In the genomic region with DNA sequence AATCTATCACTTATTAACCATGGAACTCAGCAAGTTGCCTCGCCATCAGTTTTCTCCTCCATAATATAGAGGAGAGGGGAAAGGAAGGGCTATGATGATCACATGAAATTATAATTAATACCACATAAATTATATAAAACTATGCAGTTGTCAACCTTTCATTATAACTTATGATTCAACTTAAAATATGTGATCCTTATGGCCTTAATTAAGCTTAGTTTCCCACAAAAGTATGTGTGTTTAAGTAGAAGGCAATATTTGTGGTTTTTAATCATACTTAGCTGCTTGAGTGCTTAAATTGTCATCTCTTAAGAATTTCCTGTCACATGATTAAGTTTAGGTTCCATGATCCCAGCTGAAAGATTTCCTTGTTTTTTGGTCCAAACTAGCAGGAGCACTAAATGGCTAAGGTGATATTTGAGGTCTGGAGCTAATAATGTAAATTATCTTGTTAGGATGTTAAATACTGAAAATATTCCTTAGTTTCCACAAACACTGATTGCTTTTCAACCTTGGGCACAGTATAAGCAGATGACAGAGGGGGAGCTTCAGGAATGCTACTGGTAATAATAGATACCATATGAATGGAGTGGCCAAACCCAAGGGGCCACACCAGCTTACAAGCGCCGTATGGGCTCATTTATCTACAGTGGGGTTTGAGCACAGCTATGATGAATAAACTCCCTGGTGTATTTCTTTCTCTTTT, we compare ENCODE assay signal across 10 cellular contexts. TPM values are rescaled to one million over a fixed set of nuclear protein-coding genes. Genes with fewer than 3 reads are reported as not detected.
A peak's percentile ranks its signal among the peaks of the same experiment; 100 is the strongest.
DNase-seq lines count a peak whose midpoint lies in the region; ATAC-seq and TF ChIP-seq lines count a peak whose summit lies in the region.
"Had no signal": no experiment of that assay in that cellular context is flagged by ENCODE, and none has a peak within 500 bp of the region (broad histone marks: within the 10 kb centered on the region; RNA-seq: fewer than 3 reads in every experiment).

No MANE protein-coding gene starts in this region.

- H3K36me3 ChIP-seq in Loucy (ENCODE audit: insufficient read depth, low read length), result peaks cover 28% of the 10 kb centered on the region

- 0 out of 2 replicates have a peak, but pooled peaks cover 6% of the 10 kb centered on the region for H3F3A ChIP-seq in Loucy (ENCODE audit: low read depth)

- H3K9me3 ChIP-seq in Loucy (ENCODE audit: insufficient read depth, low read depth, low read length), result no peaks in the 10 kb centered on the region

- no peaks in the 10 kb centered on the region for H4K20me1 ChIP-seq in Loucy (ENCODE audit: insufficient read depth, low read length, poor library complexity, severe bottlenecking)

- no peak for TF ChIP-seq CTCF in AG10803 (conservative IDR thresholded peaks at IDR 0.05; ENCODE audit: low read length)
- TF ChIP-seq CTCF in Loucy (conservative IDR thresholded peaks at IDR 0.05; ENCODE audit: low read length), result no peak

- peak overlapping the region; percentile 15 for H3K4me2 ChIP-seq in Loucy (ENCODE audit: low read depth, low read length, poor library complexity, severe bottlenecking)

- no peak for ATAC-seq in natural killer cell treated with Interleukin-12 subunit alpha and Interleukin-12 subunit beta and Interleukin-15 and Interleukin-18, amount 100 ng/mL, for 72 hours
- ATAC-seq in GM18907 (IDR thresholded peaks at IDR 0.05; ENCODE audit: unreplicated experiment), result no peak

- peaks cover 22 to 39% of the 10 kb centered on the region in 2 donors for H3K4me1 Mint-ChIP-seq in natural killer cell treated with Interleukin-12 subunit alpha and Interleukin-12 subunit beta and Interleukin-15 and Interleukin-18, amount 100 ng/mL, for 72 hours (ENCODE audit: low read depth in 2 of 2)

- no peaks in the 10 kb centered on the region for H3K9me2 ChIP-seq in Loucy (replicated peaks; ENCODE audit: low read depth, low read length)

- no peak overlapping the region for H3K9ac ChIP-seq in Loucy (ENCODE audit: low read depth, low read length, poor library complexity, severe bottlenecking)

- intact Hi-C loops in posterior vena cava (cut with DNase I), result no loop called here

- DNase-seq in AG10803 (ENCODE audit: low read depth) (peak; percentile 97), dedifferentiated amniotic fluid mesenchymal stem cell (ENCODE audit: extremely low spot score) (peak; percentile 86), SHP77 treated with DMSO at 0.1 percent for 48 hours (lab: John Stamatoyannopoulos, UW) (no peak), posterior vena cava (ENCODE audit: low spot score) (no peak)
- no peak for DNase-seq in natural killer cell treated with Interleukin-12 subunit alpha and Interleukin-12 subunit beta and Interleukin-15 and Interleukin-18, amount 100 ng/mL, for 72 hours (ENCODE audit: low spot score)
- no peak for DNase-seq in activated CD8-positive, alpha-beta memory T cell treated with anti-CD3 and anti-CD28 coated beads for 24 hours
- DNase-seq: H7, T-helper 1 cell had no signal

- no peak overlapping the region for H3K4me3 Mint-ChIP-seq in natural killer cell treated with Interleukin-12 subunit alpha and Interleukin-12 subunit beta and Interleukin-15 and Interleukin-18, amount 100 ng/mL, for 72 hours

- H2AFZ ChIP-seq in Loucy (ENCODE audit: low read length), result no peak overlapping the region

- H3K9me3 Mint-ChIP-seq in natural killer cell treated with Interleukin-12 subunit alpha and Interleukin-12 subunit beta and Interleukin-15 and Interleukin-18, amount 100 ng/mL, for 72 hours, result no peaks in the 10 kb centered on the region

- peaks cover 57% of the 10 kb centered on the region for H3K4me1 ChIP-seq in Loucy (ENCODE audit: insufficient read depth, low read length, poor library complexity, severe bottlenecking)

- peaks cover 12% of the 10 kb centered on the region for H3K36me3 Mint-ChIP-seq in natural killer cell treated with Interleukin-12 subunit alpha and Interleukin-12 subunit beta and Interleukin-15 and Interleukin-18, amount 100 ng/mL, for 72 hours

- H3K79me2 ChIP-seq in Loucy (ENCODE audit: insufficient read depth, low read length), result no peaks in the 10 kb centered on the region

- no peak overlapping the region for H3K4me3 ChIP-seq in AG10803 (ENCODE audit: low read length)
- no peak overlapping the region for H3K4me3 ChIP-seq in Loucy (ENCODE audit: low read length, poor library complexity, severe bottlenecking)

- H3K27me3 ChIP-seq in Loucy (ENCODE audit: insufficient read depth, low read length, poor library complexity, severe bottlenecking), result no peaks in the 10 kb centered on the region

- peak overlapping the region; percentile 59 to 60 for H3K27ac Mint-ChIP-seq in natural killer cell treated with Interleukin-12 subunit alpha and Interleukin-12 subunit beta and Interleukin-15 and Interleukin-18, amount 100 ng/mL, for 72 hours

- no peaks in the 10 kb centered on the region for H3K27me3 Mint-ChIP-seq in natural killer cell treated with Interleukin-12 subunit alpha and Interleukin-12 subunit beta and Interleukin-15 and Interleukin-18, amount 100 ng/mL, for 72 hours

RNA-seq across cellular contexts. Expression of a gene that starts 26.5 kb away (rescaled TPM):
- total RNA-seq in natural killer cell treated with Interleukin-12 subunit alpha and Interleukin-12 subunit beta and Interleukin-15 and Interleukin-18, amount 100 ng/mL, for 72 hours, result 10 to 100 TPM in 1 of 2 donors, 1 to 10 TPM in 1; 8.1 to 23.7 TPM
- 10 to 100 TPM; 13.9 to 19.9 TPM for total RNA-seq in posterior vena cava

Comparison
In these comparisons a context has a peak if more than half of its experiments do, and no peak if none do; other contexts are left out.
1. DNase-seq: peak in AG10803 (single experiment) and dedifferentiated amniotic fluid mesenchymal stem cell (single experiment); none in natural killer cell treated with Interleukin-12 subunit alpha and Interleukin-12 subunit beta and Interleukin-15 and Interleukin-18, amount 100 ng/mL, for 72 hours (single experiment), SHP77 treated with DMSO at 0.1 percent for 48 hours (single experiment), activated CD8-positive, alpha-beta memory T cell treated with anti-CD3 and anti-CD28 coated beads for 24 hours (single experiment) and posterior vena cava (single experiment).